2 cellular contexts compared by ENCODE assay signal in genomic region chr15:70142322-70143191, GRCh38.
TF ChIP-seq lines count a peak whose summit lies in the region.

No MANE protein-coding gene starts in this region.

TF ChIP-seq in liver, 16 proteins besides CTCF, POLR2A, EP300 and RAD21 (continued from another document):
- TF ChIP-seq REST (IDR thresholded peaks at IDR 0.05) = no peak
- peak in 1 of 2 donors; percentile 46 for TF ChIP-seq JUND (IDR thresholded peaks at IDR 0.05)
- TF ChIP-seq SP1 (IDR thresholded peaks at IDR 0.05) = peak; percentile 9
- no peak for TF ChIP-seq ZBTB33 (IDR thresholded peaks at IDR 0.05)
- TF ChIP-seq TAF1 (conservative IDR thresholded peaks at IDR 0.05) = no peak

TF ChIP-seq in HepG2, 621 proteins besides CTCF, POLR2A, EP300 and RAD21 (continued from another document):
- TF ChIP-seq ZBTB46 (CRISPR knock-in tag; IDR thresholded peaks at IDR 0.05; ENCODE audit: borderline replicate concordance) (no peak), IRF9 (CRISPR knock-in tag; IDR thresholded peaks at IDR 0.05; ENCODE audit: borderline replicate concordance) (no peak), ZNF652 (CRISPR knock-in tag; IDR thresholded peaks at IDR 0.05; ENCODE audit: borderline replicate concordance, low read depth) (no peak), ZNF772 (CRISPR knock-in tag; IDR thresholded peaks at IDR 0.05) (no peak), PRDM10 (CRISPR knock-in tag; IDR thresholded peaks at IDR 0.05; ENCODE audit: low read depth) (no peak), ZNF256 (CRISPR knock-in tag; conservative IDR thresholded peaks at IDR 0.05) (no peak), IKZF5 (CRISPR knock-in tag; IDR thresholded peaks at IDR 0.05) (no peak), HMGA1 (CRISPR knock-in tag; conservative IDR thresholded peaks at IDR 0.05) (no peak), ZNF777 (CRISPR knock-in tag; IDR thresholded peaks at IDR 0.05) (no peak), ZNF839 (CRISPR knock-in tag; IDR thresholded peaks at IDR 0.05; ENCODE audit: borderline replicate concordance) (no peak), PHB2 (IDR thresholded peaks at IDR 0.05; ENCODE audit: partially characterized antibody) (no peak), JDP2 (CRISPR knock-in tag; IDR thresholded peaks at IDR 0.05; ENCODE audit: borderline replicate concordance) (no peak), NFYC (CRISPR knock-in tag; IDR thresholded peaks at IDR 0.05) (no peak), HNF4G (IDR thresholded peaks at IDR 0.05; ENCODE audit: borderline replicate concordance, low read depth, low read length) (no peak), HNF4G (CRISPR knock-in tag; IDR thresholded peaks at IDR 0.05; ENCODE audit: borderline replicate concordance, low read depth) (no peak), ZKSCAN1 (IDR thresholded peaks at IDR 0.05; ENCODE audit: low read length) (no peak), THRA (CRISPR knock-in tag; IDR thresholded peaks at IDR 0.05; ENCODE audit: borderline replicate concordance) (no peak), HMG20A (CRISPR knock-in tag; IDR thresholded peaks at IDR 0.05; ENCODE audit: borderline replicate concordance) (no peak), HMGXB4 (CRISPR knock-in tag; IDR thresholded peaks at IDR 0.05; ENCODE audit: borderline replicate concordance in 1 of 2, low read depth in 1 of 2) (no peak)
